ENCODE assay signal across 20 cellular contexts in genomic region chr16:84340305-84341040, GRCh38. TPM values are rescaled to one million over a fixed set of nuclear protein-coding genes. Genes with fewer than 3 reads are reported as not detected.
A peak's percentile ranks its signal among the peaks of the same experiment; 100 is the strongest.
DNase-seq lines count a peak whose midpoint lies in the region; ATAC-seq and TF ChIP-seq lines count a peak whose summit lies in the region.
"Had no signal": no experiment of that assay in that cellular context is flagged by ENCODE, and none has a peak within 500 bp of the region (broad histone marks: within the 10 kb centered on the region; RNA-seq: fewer than 3 reads in every experiment).

No MANE protein-coding gene starts in this region.

- 59 to 61% methylated on average over 18 of the region's 18 CpGs for WGBS in esophagus, 2 donors
- 76% methylated on average over 14 to 18 of the region's 18 CpGs for WGBS in thyroid gland, 2 donors

- H3F3A ChIP-seq in PC-9 (ENCODE audit: insufficient read depth, low read depth) = peaks cover 4% of the 10 kb centered on the region; the same call in 1 of the 2 replicates

- no peaks in the 10 kb centered on the region for H4K20me1 ChIP-seq in HCT116 (ENCODE audit: insufficient read depth)
- no peaks in the 10 kb centered on the region for H4K20me1 ChIP-seq in PC-9 (ENCODE audit: insufficient read depth)

- TF ChIP-seq POLR2A in HCT116 (IDR thresholded peaks at IDR 0.05; ENCODE audit: borderline replicate concordance, extremely low read depth, insufficient read depth, insufficient read length) = no peak
- no peak for TF ChIP-seq POLR2A in thyroid gland (IDR thresholded peaks at IDR 0.05)

- H3K27me3 ChIP-seq in HCT116 (ENCODE audit: insufficient read depth, low read length) (no peaks in the 10 kb centered on the region), PC-9 (ENCODE audit: insufficient read depth, low read depth) (no peaks in the 10 kb centered on the region), esophagus (ENCODE audit: control insufficient read depth in 1 of 2, insufficient read depth in 2 of 2, low read length in 2 of 2) (no peaks in the 10 kb centered on the region), thyroid gland (no peaks in the 10 kb centered on the region)

- H3K27ac ChIP-seq in HCT116 (ENCODE audit: low read depth, low read length) = no peak overlapping the region
- H3K27ac ChIP-seq in PC-9 = no peak overlapping the region
- H3K27ac ChIP-seq in esophagus (ENCODE audit: low read depth in 2 of 2, low read length in 1 of 2) = peak overlapping the region; percentile 12 to 43
- no peak overlapping the region for H3K27ac ChIP-seq in thyroid gland

- H3K4me3 Mint-ChIP-seq in glutamatergic neuron (ENCODE audit: unreplicated experiment) = no peak overlapping the region
- H3K4me3 Mint-ChIP-seq: activated naive CD4-positive, alpha-beta T cell treated with anti-CD3 and anti-CD28 coated beads, Interleukin-2, amount 50 U/mL, for 24 hours; central memory CD8-positive, alpha-beta T cell; H9; stimulated activated memory B cell treated with anti-CD40 and anti-IgM and Interleukin-4, amounts not matched to agents 10 μg/mL and 1 μg/mL and 100 μg/mL, for 72 hours; WTC11 had no signal

- DNase-seq in HCT116 (ENCODE audit: low read depth, low spot score) (no peak), PC-9 (peak; percentile 72 to 84), posterior vena cava (ENCODE audit: low spot score) (peak; percentile 61), glutamatergic neuron (no peak), thyroid gland (no peak)
- DNase-seq in effector CD8-positive, alpha-beta T cell (lab: John Stamatoyannopoulos, UW) = no peak
- DNase-seq: BE2C; erythroblast; H9; NCI-H1105 treated with DMSO at 0.1 percent for 48 hours; NCI-H524 treated with DMSO at 0.1 percent for 48 hours; Right ventricle myocardium superior; stimulated activated CD4-positive, alpha-beta T cell treated with anti-CD3 and anti-CD28 coated beads, Interleukin-4, amount 100 ng/mL, for 24 hours had no signal

- H3K36me3 ChIP-seq in HCT116 (ENCODE audit: control insufficient read depth in 1 of 2, insufficient read depth in 2 of 2, low read length in 2 of 2) (no peaks in the 10 kb centered on the region), PC-9 (ENCODE audit: low read depth) (no peaks in the 10 kb centered on the region), esophagus (ENCODE audit: control insufficient read depth in 2 of 2, insufficient read depth in 2 of 2, low read length in 1 of 2) (no peaks in the 10 kb centered on the region), thyroid gland (no peaks in the 10 kb centered on the region)
- H3K36me3 ChIP-seq: BE2C had no signal

- intact Hi-C loops in HCT116 (cut with micrococcal nuclease) = no loop called here
- intact Hi-C loops in PC-9 (cut with micrococcal nuclease; ENCODE audit: unreplicated experiment) = no loop called here
- intact Hi-C loops in posterior vena cava (cut with DNase I) = no loop called here
- intact Hi-C loops in thyroid gland (cut with DNase I) = no loop called here

- H3K9ac ChIP-seq in HCT116 (ENCODE audit: low read length) = no peak overlapping the region

- TF ChIP-seq CTCF in HCT116 (IDR thresholded peaks at IDR 0.05 in 2 of 3, conservative IDR thresholded peaks at IDR 0.05 in 1 of 3; ENCODE audit: borderline replicate concordance in 1 of 3, insufficient read depth in 1 of 3, low read depth in 2 of 3, low read length in 2 of 3) = 0 out of 6 replicates have a peak, but pooled peaks of 1 of the 3 experiments have one; percentile 10
- peak; percentile 63 for TF ChIP-seq CTCF in PC-9 (conservative IDR thresholded peaks at IDR 0.05)
- TF ChIP-seq CTCF in glutamatergic neuron (IDR thresholded peaks at IDR 0.05; ENCODE audit: partially characterized antibody, unreplicated experiment) = no peak
- no peak for TF ChIP-seq CTCF in thyroid gland (IDR thresholded peaks at IDR 0.05)

- H3K4me2 ChIP-seq in HCT116 (ENCODE audit: low read length) (0 out of 2 replicates have a peak overlapping the region, but pooled peaks have one; percentile 7), PC-9 (peak overlapping the region; percentile 49)

- H3K4me3 ChIP-seq in HCT116 (replicated peaks in 1 of 2; ENCODE audit: low read depth in 1 of 2, low read length in 2 of 2) (no peak overlapping the region), PC-9 (no peak overlapping the region), esophagus (ENCODE audit: low read depth in 1 of 2, low read length in 2 of 2) (no peak overlapping the region), thyroid gland (replicated peaks in 1 of 3) (no peak overlapping the region)

- peaks cover 14% of the 10 kb centered on the region for H3K36me3 Mint-ChIP-seq in glutamatergic neuron (ENCODE audit: unreplicated experiment)
- H3K36me3 Mint-ChIP-seq: WTC11 had no signal

- H3K27ac Mint-ChIP-seq in glutamatergic neuron (ENCODE audit: unreplicated experiment) = no peak overlapping the region
- H3K27ac Mint-ChIP-seq: activated naive CD4-positive, alpha-beta T cell treated with anti-CD3 and anti-CD28 coated beads, Interleukin-2, amount 50 U/mL, for 24 hours; H9; stimulated activated memory B cell treated with anti-CD40 and anti-IgM and Interleukin-4, amounts not matched to agents 10 μg/mL and 1 μg/mL and 100 μg/mL, for 72 hours; WTC11 had no signal

- TF ChIP-seq RAD21 in HCT116 (IDR thresholded peaks at IDR 0.05; ENCODE audit: low read depth) = no peak

- RAD21 ChIA-PET in HCT116 (lab: Charles Lee; ENCODE audit: low non-redundant PET in 1 of 2, low total read pairs in 2 of 2, uncharacterized antibody in 2 of 2, unreplicated experiment in 2 of 2) = no interaction called here

- POLR2A ChIA-PET in HCT116 (lab: Charles Lee) (no interaction called here), PC-9 (lab: Charles Lee; ENCODE audit: unreplicated experiment) (no interaction called here)

- H3K4me1 ChIP-seq in HCT116 (ENCODE audit: control insufficient read depth in 1 of 2, insufficient read depth in 2 of 2, low read length in 2 of 2) = peaks cover 2 to 6% of the 10 kb centered on the region in 2 experiments; a peak in 1 of 4 replicates
- H3K4me1 ChIP-seq in PC-9 (replicated peaks; ENCODE audit: insufficient read depth) = peaks cover 12% of the 10 kb centered on the region
- H3K4me1 ChIP-seq in esophagus (ENCODE audit: control insufficient read depth in 2 of 2, insufficient read depth in 2 of 2, low read length in 1 of 2) = peaks cover 0 to 3% of the 10 kb centered on the region in 2 donors
- no peaks in the 10 kb centered on the region for H3K4me1 ChIP-seq in thyroid gland
- H3K4me1 ChIP-seq: BE2C had no signal

- BruUV-seq in HCT116 (replicated peaks; lab: Mats Ljungman, UMichigan) (no TSS peak), PC-9 (replicated peaks; lab: Mats Ljungman, UMichigan) (no TSS peak)

- peaks cover 13% of the 10 kb centered on the region for H3K4me1 Mint-ChIP-seq in glutamatergic neuron (ENCODE audit: low read depth, unreplicated experiment)
- H3K4me1 Mint-ChIP-seq: activated naive CD4-positive, alpha-beta T cell treated with anti-CD3 and anti-CD28 coated beads, Interleukin-2, amount 50 U/mL, for 24 hours; central memory CD8-positive, alpha-beta T cell; stimulated activated memory B cell treated with anti-CD40 and anti-IgM and Interleukin-4, amounts not matched to agents 10 μg/mL and 1 μg/mL and 100 μg/mL, for 72 hours; WTC11 had no signal

- H3K9me2 ChIP-seq in HCT116 (ENCODE audit: insufficient read depth) = no peaks in the 10 kb centered on the region
- H3K9me2 ChIP-seq in PC-9 (ENCODE audit: insufficient read depth) = no peaks in the 10 kb centered on the region

- ATAC-seq in HCT116 (peak; percentile 70), GM18519 (IDR thresholded peaks at IDR 0.05; ENCODE audit: low FRiP score, unreplicated experiment) (no peak)
- ATAC-seq: stimulated activated memory B cell treated with anti-CD40 and anti-IgM and Interleukin-4, amounts not matched to agents 10 μg/mL and 1 μg/mL and 100 μg/mL, for 72 hours; WTC11 had no signal

- H2AFZ ChIP-seq in HCT116 (ENCODE audit: low read depth, low read length, poor library complexity, severe bottlenecking) = no peak overlapping the region
- H2AFZ ChIP-seq in PC-9 = no peak overlapping the region

- H3K79me2 ChIP-seq in HCT116 (ENCODE audit: insufficient read depth, low read length) (no peaks in the 10 kb centered on the region), PC-9 (ENCODE audit: low read depth) (no peaks in the 10 kb centered on the region)

- CTCF ChIA-PET in HCT116 (lab: Charles Lee) (interaction anchor here (1.4 kb wide), 1 partner anchor 63 kb away, joined by 5 read pairs; no protein-coding TSS in a partner anchor), PC-9 (lab: Charles Lee) (no interaction called here)

- H3K9me3 ChIP-seq in HCT116 (ENCODE audit: control insufficient read depth in 1 of 2, insufficient read depth in 1 of 2, low read depth in 1 of 2, low read length in 2 of 2) (peaks cover 4 to 9% of the 10 kb centered on the region in 2 experiments; a peak in 2 of 4 replicates), PC-9 (ENCODE audit: insufficient read depth, low read depth) (no peaks in the 10 kb centered on the region; the same call in 1 of the 2 replicates), esophagus (ENCODE audit: control insufficient read depth in 2 of 2, insufficient read depth in 1 of 2, low read depth in 1 of 2, low read length in 1 of 2) (no peaks in the 10 kb centered on the region), thyroid gland (no peaks in the 10 kb centered on the region)
- H3K9me3 ChIP-seq: BE2C had no signal

- peaks cover 23% of the 10 kb centered on the region for H3K9me3 Mint-ChIP-seq in glutamatergic neuron (ENCODE audit: unreplicated experiment)

- H3K27me3 Mint-ChIP-seq in glutamatergic neuron (ENCODE audit: unreplicated experiment) = peaks cover 13% of the 10 kb centered on the region
- H3K27me3 Mint-ChIP-seq: activated naive CD4-positive, alpha-beta T cell treated with anti-CD3 and anti-CD28 coated beads, Interleukin-2, amount 50 U/mL, for 24 hours had no signal

TF ChIP-seq in HCT116, 20 proteins besides CTCF, POLR2A, EP300 and RAD21:
- TF ChIP-seq CEBPB (IDR thresholded peaks at IDR 0.05; ENCODE audit: low read depth) (peak; percentile 83), ZNF274 (IDR thresholded peaks at IDR 0.05; ENCODE audit: low read depth, low read length) (no peak)

RNA-seq across cellular contexts. Expression of gene ATP2C2, which starts 27.9 kb away (rescaled TPM):
- total RNA-seq in HCT116 (2021; ENCODE audit: unreplicated experiment) = 20.3 TPM
- polyA plus RNA-seq in HCT116 (2012) = 28.2 and 40.5 TPM in 2 replicates
- 11.9 and 17.2 TPM in 2 replicates for total RNA-seq in PC-9 (2021)
- 1 to 10 TPM; 1.1 to 2.2 TPM for polyA plus RNA-seq in esophagus
- total RNA-seq in posterior vena cava = under 1 TPM; 0.10 to 0.19 TPM
- not detected for total RNA-seq in glutamatergic neuron (ENCODE audit: unreplicated experiment)
- 10 to 100 TPM; 12.9 to 26.9 (median 18.6) TPM for total RNA-seq in thyroid gland
- total RNA-seq: mononuclear cell, Right ventricle myocardium superior had no signal

RNA-seq across cellular contexts. Expression of gene WFDC1, which starts 45.8 kb away (rescaled TPM):
- total RNA-seq in HCT116 (2021; ENCODE audit: unreplicated experiment) (0.42 TPM), PC-9 (2021) (not detected in 2 replicates), posterior vena cava (10 to 100 TPM; 48.7 to 93.6 TPM), glutamatergic neuron (ENCODE audit: unreplicated experiment) (0.93 TPM), thyroid gland (1 to 10 TPM in 3 of 4 donors, not detected in 1; 1.3 to 2.1 (median 1.6) TPM)
- 0.16 and 0.20 TPM in 2 replicates for polyA plus RNA-seq in HCT116 (2012)
- polyA plus RNA-seq in esophagus = 1 to 10 TPM; 4.0 to 4.5 TPM

Comparison
In these comparisons a context has a peak if more than half of its experiments do, and no peak if none do; other contexts are left out.
1. DNase-seq: peak in PC-9 (2 of 2) and posterior vena cava (single experiment); none in HCT116 (single experiment), effector CD8-positive, alpha-beta T cell (single experiment), glutamatergic neuron (single experiment) and thyroid gland (0 of 2).
2. H3K27ac ChIP-seq: peak in esophagus (2 of 2); none in HCT116 (single experiment), PC-9 (single experiment) and thyroid gland (0 of 3).
3. RNA of gene ATP2C2, which starts 27.9 kb away (total RNA-seq): 12.9 to 26.9 TPM in thyroid gland, 20.3 TPM in HCT116 (single experiment) and 11.9 to 17.2 TPM in PC-9; 0.10 to 0.19 TPM in posterior vena cava and not detected in glutamatergic neuron (single experiment); every median in the first group is over 10 times any median in the second.
4. RNA of gene WFDC1, which starts 45.8 kb away (total RNA-seq): 48.7 to 93.6 TPM in posterior vena cava; 1.3 to 2.1 TPM in thyroid gland, 0.93 TPM in glutamatergic neuron (single experiment), 0.42 TPM in HCT116 (single experiment) and not detected in PC-9; every median in the first group is over 10 times any median in the second.